In the genomic region with DNA sequence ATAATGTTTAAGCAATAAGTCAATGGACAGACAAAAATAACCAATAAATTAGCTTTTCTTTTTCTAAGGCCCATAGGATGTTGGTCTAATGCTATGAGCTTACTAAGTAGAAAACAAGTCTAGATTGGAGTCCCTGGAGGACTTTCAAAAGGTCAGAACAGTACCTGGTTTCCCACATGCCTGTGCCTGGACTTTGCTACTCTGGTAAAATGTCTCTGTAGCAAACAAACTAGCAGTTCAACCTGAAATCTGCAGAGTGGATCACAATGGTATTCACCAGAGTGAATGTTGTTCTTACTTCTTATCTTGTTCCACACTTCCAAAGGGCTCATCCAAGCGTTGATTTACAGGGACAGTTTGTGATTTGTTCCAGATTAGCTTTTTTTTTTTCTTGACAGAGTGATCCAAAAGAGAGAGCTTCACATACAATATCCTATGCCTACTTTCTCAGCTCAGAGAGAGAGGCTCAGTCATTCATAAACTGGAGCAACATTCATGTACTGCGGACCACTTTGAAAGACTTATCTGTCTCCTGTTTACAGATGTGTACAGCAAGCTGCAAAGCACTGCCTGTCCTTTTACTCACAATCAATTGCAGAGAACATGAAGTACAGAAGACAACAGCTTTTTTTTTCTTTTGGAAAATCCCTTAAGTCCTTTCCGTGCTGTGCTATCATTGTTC, we compare ENCODE assay signal across 22 cellular contexts.
"Had no signal": no experiment of that assay in that cellular context is flagged by ENCODE, and none has a peak within 500 bp of the region (broad histone marks: within the 10 kb centered on the region; RNA-seq: fewer than 3 reads in every experiment).

No MANE protein-coding gene starts in this region.

- H3K4me3 ChIP-seq: colonic mucosa, left lung, lower lobe of right lung, psoas muscle, stomach, thoracic aorta, upper lobe of left lung, uterus had no signal

- H3K27ac ChIP-seq: colonic mucosa, foreskin keratinocyte, left lung, lower lobe of right lung, neutrophil, psoas muscle, stomach, thoracic aorta, upper lobe of left lung, uterus had no signal

- H3K36me3 ChIP-seq: colonic mucosa, left lung, lower lobe of right lung, neutrophil, stomach, thoracic aorta, upper lobe of left lung, uterus had no signal

- H3K4me1 ChIP-seq: colonic mucosa, foreskin keratinocyte, left lung, lower lobe of right lung, psoas muscle, stomach, upper lobe of left lung, uterus had no signal

- ATAC-seq: foreskin keratinocyte, left lung, lower lobe of right lung, psoas muscle had no signal

- H3K27me3 ChIP-seq: colonic mucosa, foreskin keratinocyte, left lung, neutrophil, stomach, upper lobe of left lung, uterus had no signal

- H3K9me3 ChIP-seq: colonic mucosa, lower lobe of right lung, psoas muscle, thoracic aorta, uterus had no signal

- DNase-seq: colonic mucosa; effector CD4-positive, alpha-beta T cell; endodermal cell; erythroblast; foreskin keratinocyte; kidney glomerular epithelial cell; left lung; lower lobe of right lung; mesenchymal stem cell; naive B cell; nephron progenitor cell; psoas muscle; retina; small intestine; stimulated activated CD4-positive, alpha-beta T cell treated with anti-CD3 and anti-CD28 coated beads, Interleukin-12 subunit alpha, Interleukin-12 subunit beta, amount 100 ng/mL, for 4 hours; stimulated activated naive CD4-positive, alpha-beta T cell; stomach; substantia nigra; upper lobe of left lung; uterus had no signal
